Comparison of ENCODE assay signal across 17 cellular contexts in the genomic region with DNA sequence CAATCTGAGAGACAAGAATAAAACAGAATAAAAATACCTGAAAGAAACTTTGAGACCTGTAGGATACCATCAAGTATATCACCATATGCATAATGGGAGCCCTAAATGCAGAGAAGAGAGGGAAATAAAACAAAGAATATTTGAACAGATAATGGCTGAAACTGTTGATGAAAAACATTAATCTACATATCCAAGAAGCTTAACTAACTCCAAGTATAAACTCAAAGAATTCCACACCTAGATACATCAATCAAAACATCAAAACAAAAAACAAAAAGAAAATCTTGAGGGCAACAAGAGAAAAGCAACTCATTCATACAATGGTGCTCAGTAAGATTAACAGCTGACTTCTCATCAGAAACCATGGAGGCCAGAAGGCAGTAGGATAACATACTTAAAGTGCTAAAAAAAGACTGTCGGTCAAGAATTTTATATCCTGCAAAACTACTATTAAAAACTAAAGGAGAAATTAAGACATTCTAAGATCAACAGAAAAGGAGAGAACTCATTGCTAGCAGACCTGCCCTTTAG.
DNase-seq lines count a peak whose midpoint lies in the region; ATAC-seq, FAIRE-seq and TF ChIP-seq lines count a peak whose summit lies in the region.
"Had no signal": no experiment of that assay in that cellular context is flagged by ENCODE, and none has a peak within 500 bp of the region (broad histone marks: within the 10 kb centered on the region; RNA-seq: fewer than 3 reads in every experiment).

No MANE protein-coding gene starts in this region.

- TF ChIP-seq POLR2A in HepG2 (IDR thresholded peaks at IDR 0.05; ENCODE audit: insufficient read depth in 1 of 2, low read depth in 2 of 2, low read length in 2 of 2) (no peak), right lobe of liver (IDR thresholded peaks at IDR 0.05) (no peak)

- WGBS in HepG2 (ENCODE audit: low lambda C conversion rate), result 4% methylated on average over 1 of the region's 1 CpG
- WGBS in right lobe of liver (ENCODE audit: insufficient coverage, low coverage, low lambda C conversion rate, missing lambda C conversion rate), result 79% methylated on average over 1 of the region's 1 CpG

- BruUV-seq in HepG2 (replicated peaks; lab: Mats Ljungman, UMichigan), result no TSS peak

- H3K27me3 ChIP-seq in HepG2 (ENCODE audit: control insufficient read depth in 1 of 2, insufficient read depth in 2 of 2, low read length in 2 of 2), result no peaks in the 10 kb centered on the region
- no peaks in the 10 kb centered on the region for H3K27me3 ChIP-seq in right lobe of liver

- intact Hi-C loops in HepG2 (cut with micrococcal nuclease; ENCODE audit: unreplicated experiment), result no loop called here
- intact Hi-C loops in right lobe of liver (cut with DNase I), result no loop called here

- no peak overlapping the region for H3K27ac ChIP-seq in HepG2 (ENCODE audit: extremely low read length, insufficient read depth, low read length)
- no peak overlapping the region for H3K27ac ChIP-seq in right lobe of liver
- no peak overlapping the region for H3K27ac ChIP-seq in HEK293 (ENCODE audit: extremely low read depth, low read depth, low read length)

- POLR2A ChIA-PET in HepG2 (lab: Yijun Ruan, JAX), result no interaction called here
- POLR2A ChIA-PET in HEK293 (lab: Yijun Ruan, JAX), result no interaction called here

- no peaks in the 10 kb centered on the region for H3K36me3 ChIP-seq in HepG2 (replicated peaks in 1 of 2; ENCODE audit: control insufficient read depth in 1 of 2, insufficient read depth in 2 of 2, low read length in 2 of 2)
- no peaks in the 10 kb centered on the region for H3K36me3 ChIP-seq in right lobe of liver
- no peaks in the 10 kb centered on the region for H3K36me3 ChIP-seq in HEK293 (ENCODE audit: control insufficient read depth in 2 of 2, insufficient read depth in 1 of 2, low read length in 2 of 2)

- peaks cover 7% of the 10 kb centered on the region; the same call in 1 of the 2 replicates for H3K4me1 ChIP-seq in HepG2 (ENCODE audit: insufficient read depth, low read length)
- H3K4me1 ChIP-seq in right lobe of liver, result no peaks in the 10 kb centered on the region
- no peaks in the 10 kb centered on the region for H3K4me1 ChIP-seq in HEK293 (ENCODE audit: control insufficient read depth, insufficient read depth, low read length)
- H3K4me1 ChIP-seq: Caco-2 had no signal

- ATAC-seq in HepG2 (no peak), right lobe of liver (no peak)
- ATAC-seq: CD8-positive, alpha-beta T cell had no signal

- H3K4me2 ChIP-seq in HepG2 (ENCODE audit: low read depth, low read length), result no peak overlapping the region

- FAIRE-seq in HepG2 (lab: Jason Lieb, UNC), result no peak
- FAIRE-seq: G401.6, GM12892 had no signal

- TF ChIP-seq EP300 in HepG2 (IDR thresholded peaks at IDR 0.05; ENCODE audit: low read depth in 2 of 2, low read length in 2 of 2) (no peak), HepG2 (CRISPR knock-in tag; IDR thresholded peaks at IDR 0.05; ENCODE audit: borderline replicate concordance) (no peak)

- no peak for TF ChIP-seq CTCF in HepG2 (CRISPR knock-in tag; IDR thresholded peaks at IDR 0.05)
- no peak for TF ChIP-seq CTCF in right lobe of liver (IDR thresholded peaks at IDR 0.05)
- TF ChIP-seq CTCF in HEK293 (tag by site-specific recombination; IDR thresholded peaks at IDR 0.05), result no peak
- no peak for TF ChIP-seq CTCF in choroid plexus epithelial cell (conservative IDR thresholded peaks at IDR 0.05; ENCODE audit: low read depth, low read length)

- H3K9me3 ChIP-seq in HepG2 (ENCODE audit: low read length) (peaks cover 13% of the 10 kb centered on the region; the same call in 1 of the 2 replicates), right lobe of liver (peaks cover 0 to 6% (median 0%) of the 10 kb centered on the region in 4 donors), HEK293 (ENCODE audit: control insufficient read depth, insufficient read depth, low read depth, low read length) (no peaks in the 10 kb centered on the region)

- no peak for TF ChIP-seq RAD21 in HepG2 (CRISPR knock-in tag; IDR thresholded peaks at IDR 0.05)

- DNase-seq in HepG2 (ENCODE audit: low spot score), result no peak
- no peak for DNase-seq in right lobe of liver
- DNase-seq in choroid plexus epithelial cell (ENCODE audit: low read depth), result peak; percentile 11
- DNase-seq in MV-4-11 (lab: John Stamatoyannopoulos, UW), result no peak
- no peak for DNase-seq in UCSD-AML1 (lab: John Stamatoyannopoulos, UW; ENCODE audit: unreplicated experiment)
- DNase-seq: C1 segment of cervical spinal cord; Caco-2; CD8-positive, alpha-beta T cell; DMS153; DND-41; GOT3; H7; HCEC 1CT; HFFc6 had no signal

- in situ Hi-C loops in HepG2 (cut with HindIII; ENCODE audit: extremely low pct_ligation_motif_present, low pct_unique_long_range_greater_than_20kb), result no loop called here

- no peaks in the 10 kb centered on the region for H3K79me2 ChIP-seq in HepG2 (ENCODE audit: insufficient read depth, low read length)

- no peak overlapping the region for H2AFZ ChIP-seq in HepG2 (ENCODE audit: low read length)

- H3K9ac ChIP-seq in HepG2 (ENCODE audit: insufficient read depth, low read depth, low read length), result no peak overlapping the region

- CTCF ChIA-PET in HepG2 (lab: Yijun Ruan, JAX; ENCODE audit: low intra/inter-chr PET ratio, low total read pairs) (no interaction called here), HEK293 (lab: Yijun Ruan, JAX) (no interaction called here)

- no peak overlapping the region for H3K4me3 ChIP-seq in HepG2 (replicated peaks in 1 of 3; ENCODE audit: insufficient read depth in 1 of 3, low read depth in 2 of 3, low read length in 3 of 3)
- H3K4me3 ChIP-seq in right lobe of liver, result no peak overlapping the region
- no peak overlapping the region for H3K4me3 ChIP-seq in HEK293 (ENCODE audit: low read depth, low read length)
- H3K4me3 ChIP-seq in choroid plexus epithelial cell (ENCODE audit: low read depth, low read length), result no peak overlapping the region

- no peaks in the 10 kb centered on the region for H4K20me1 ChIP-seq in HepG2 (ENCODE audit: insufficient read depth, low read length)

TF ChIP-seq in HepG2, 621 proteins besides CTCF, POLR2A, EP300 and RAD21:
- peak; percentile 96 for TF ChIP-seq ZNF317 (CRISPR knock-in tag; IDR thresholded peaks at IDR 0.05)
- TF ChIP-seq, protein P1, sequence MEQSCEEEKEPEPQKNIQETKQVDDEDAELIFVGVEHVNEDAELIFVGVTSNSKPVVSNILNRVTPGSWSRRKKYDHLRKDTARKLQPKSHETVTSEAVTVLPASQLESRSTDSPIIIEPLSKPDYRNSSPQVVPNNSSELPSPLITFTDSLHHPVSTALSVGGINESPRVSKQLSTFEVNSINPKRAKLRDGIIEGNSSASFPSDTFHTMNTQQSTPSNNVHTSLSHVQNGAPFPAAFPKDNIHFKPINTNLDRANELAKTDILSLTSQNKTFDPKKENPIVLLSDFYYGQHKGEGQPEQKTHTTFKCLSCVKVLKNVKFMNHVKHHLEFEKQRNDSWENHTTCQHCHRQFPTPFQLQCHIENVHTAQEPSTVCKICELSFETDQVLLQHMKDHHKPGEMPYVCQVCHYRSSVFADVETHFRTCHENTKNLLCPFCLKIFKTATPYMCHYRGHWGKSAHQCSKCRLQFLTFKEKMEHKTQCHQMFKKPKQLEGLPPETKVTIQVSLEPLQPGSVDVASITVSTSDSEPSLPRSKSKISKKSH (CRISPR knock-in tag; IDR thresholded peaks at IDR 0.05; ENCODE audit: borderline replicate concordance), result no peak
- no peak for TF ChIP-seq ZNF841 (CRISPR knock-in tag; IDR thresholded peaks at IDR 0.05; ENCODE audit: borderline replicate concordance)

TF ChIP-seq in HEK293, 187 proteins besides CTCF, POLR2A, EP300 and RAD21:
- no peak for TF ChIP-seq ZNF37A (tag by site-specific recombination; IDR thresholded peaks at IDR 0.05)
- peak; percentile 98 for TF ChIP-seq ZNF558 (tag by site-specific recombination; IDR thresholded peaks at IDR 0.05)
- no peak for TF ChIP-seq GLIS2 (tag by site-specific recombination; IDR thresholded peaks at IDR 0.05)
- TF ChIP-seq SETDB1 (IDR thresholded peaks at IDR 0.05; ENCODE audit: insufficient read length, low read length), result peak; percentile 93
- TF ChIP-seq ZNF626 (tag by site-specific recombination; IDR thresholded peaks at IDR 0.05), result 0 out of 2 replicates have a peak, but pooled peaks have one; percentile 67
- TF ChIP-seq ZNF510 (tag by site-specific recombination; IDR thresholded peaks at IDR 0.05; ENCODE audit: insufficient replicate concordance), result peak; percentile 19
- TF ChIP-seq, protein P2, sequence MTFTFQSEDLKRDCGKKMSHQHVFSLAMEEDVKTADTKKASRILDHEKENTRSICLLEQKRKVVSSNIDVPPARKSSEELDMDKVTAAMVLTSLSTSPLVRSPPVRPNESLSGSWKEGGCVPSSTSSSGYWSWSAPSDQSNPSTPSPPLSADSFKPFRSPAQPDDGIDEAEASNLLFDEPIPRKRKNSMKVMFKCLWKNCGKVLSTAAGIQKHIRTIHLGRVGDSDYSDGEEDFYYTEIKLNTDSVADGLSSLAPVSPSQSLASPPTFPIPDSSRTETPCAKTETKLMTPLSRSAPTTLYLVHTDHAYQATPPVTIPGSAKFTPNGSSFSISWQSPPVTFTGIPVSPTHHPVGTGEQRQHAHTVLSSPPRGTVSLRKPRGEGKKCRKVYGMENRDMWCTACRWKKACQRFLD (tag by site-specific recombination; IDR thresholded peaks at IDR 0.05), result no peak
- peak; percentile 84 for TF ChIP-seq TRIM28 (IDR thresholded peaks at IDR 0.05; ENCODE audit: borderline replicate concordance, low read length)
